9 cellular contexts compared by ENCODE assay signal in genomic region chr17:82603981-82604448, GRCh38. TPM values are rescaled to one million over a fixed set of nuclear protein-coding genes. Genes with fewer than 3 reads are reported as not detected.
DNase-seq lines count a peak whose midpoint lies in the region; ATAC-seq and TF ChIP-seq lines count a peak whose summit lies in the region.
"Had no signal": no experiment of that assay in that cellular context is flagged by ENCODE, and none has a peak within 500 bp of the region (broad histone marks: within the 10 kb centered on the region; RNA-seq: fewer than 3 reads in every experiment).

No MANE protein-coding gene starts in this region.

- no peaks in the 10 kb centered on the region for H3K9me3 Mint-ChIP-seq in activated T-helper 2 cell treated with anti-CD3 and anti-CD28 coated beads, Interferon-gamma antibody, Interleukin-2, Interleukin-4, amounts not matched to agents 10 μg/mL and 5 μg/mL and 100 μg/mL, durations not matched to agents 14 hours and 24 hours and 36 hours

- H3K4me3 Mint-ChIP-seq in activated T-helper 2 cell treated with anti-CD3 and anti-CD28 coated beads, Interferon-gamma antibody, Interleukin-2, Interleukin-4, amounts not matched to agents 10 μg/mL and 5 μg/mL and 100 μg/mL, durations not matched to agents 14 hours and 24 hours and 36 hours (ENCODE audit: low read depth): no peak overlapping the region

- no peaks in the 10 kb centered on the region for H3K4me1 ChIP-seq in sigmoid colon

- no peaks in the 10 kb centered on the region for H3K9me3 ChIP-seq in sigmoid colon

- no peak for TF ChIP-seq POLR2A in sigmoid colon (IDR thresholded peaks at IDR 0.05)

- TF ChIP-seq EP300 in sigmoid colon (IDR thresholded peaks at IDR 0.05): peak in 1 of 4 donors; percentile 30

- no peak for TF ChIP-seq CTCF in sigmoid colon (IDR thresholded peaks at IDR 0.05)

- H3K27me3 Mint-ChIP-seq in activated T-helper 2 cell treated with anti-CD3 and anti-CD28 coated beads, Interferon-gamma antibody, Interleukin-2, Interleukin-4, amounts not matched to agents 10 μg/mL and 5 μg/mL and 100 μg/mL, durations not matched to agents 14 hours and 24 hours and 36 hours (ENCODE audit: low read depth): no peaks in the 10 kb centered on the region

- intact Hi-C loops in activated T-helper 2 cell treated with anti-CD3 and anti-CD28 coated beads, Interferon-gamma antibody, Interleukin-2, Interleukin-4, amounts not matched to agents 10 μg/mL and 5 μg/mL and 100 μg/mL, durations not matched to agents 14 hours and 24 hours and 36 hours (cut with micrococcal nuclease): no loop called here
- intact Hi-C loops in left ventricle myocardium superior (cut with micrococcal nuclease): no loop called here
- intact Hi-C loops in sigmoid colon (cut with DNase I): no loop called here

- peak overlapping the region; percentile 83 for H3K27ac Mint-ChIP-seq in activated T-helper 2 cell treated with anti-CD3 and anti-CD28 coated beads, Interferon-gamma antibody, Interleukin-2, Interleukin-4, amounts not matched to agents 10 μg/mL and 5 μg/mL and 100 μg/mL, durations not matched to agents 14 hours and 24 hours and 36 hours

- peaks cover 15 to 75% (median 34%) of the 10 kb centered on the region in 4 donors for H3K36me3 ChIP-seq in sigmoid colon

- no peak overlapping the region for H3K4me3 ChIP-seq in sigmoid colon

- peak; percentile 97 for DNase-seq in MV-4-11 (lab: John Stamatoyannopoulos, UW)
- DNase-seq in activated T-helper 2 cell treated with anti-CD3 and anti-CD28 coated beads, Interferon-gamma antibody, Interleukin-2, Interleukin-4, amounts not matched to agents 10 μg/mL and 5 μg/mL and 100 μg/mL, durations not matched to agents 14 hours and 24 hours and 36 hours (ENCODE audit: low spot score): peak; percentile 49
- peak; percentile 66 for DNase-seq in left ventricle myocardium superior
- DNase-seq in sigmoid colon: peak; percentile 79
- DNase-seq in stimulated activated CD4-positive, alpha-beta T cell treated with anti-CD3 and anti-CD28 coated beads, Interleukin-12 subunit alpha, Interleukin-12 subunit beta, amount 100 ng/mL, for 4 hours: no peak
- DNase-seq: NCI-H446 had no signal

- peak overlapping the region in 1 of 4 donors; percentile 45 for H3K27ac ChIP-seq in sigmoid colon

- H3K36me3 Mint-ChIP-seq in activated T-helper 2 cell treated with anti-CD3 and anti-CD28 coated beads, Interferon-gamma antibody, Interleukin-2, Interleukin-4, amounts not matched to agents 10 μg/mL and 5 μg/mL and 100 μg/mL, durations not matched to agents 14 hours and 24 hours and 36 hours (ENCODE audit: low read depth): peaks cover 66% of the 10 kb centered on the region

- no peaks in the 10 kb centered on the region for H3K27me3 ChIP-seq in sigmoid colon

- H3K4me1 Mint-ChIP-seq in activated T-helper 2 cell treated with anti-CD3 and anti-CD28 coated beads, Interferon-gamma antibody, Interleukin-2, Interleukin-4, amounts not matched to agents 10 μg/mL and 5 μg/mL and 100 μg/mL, durations not matched to agents 14 hours and 24 hours and 36 hours (ENCODE audit: low read depth): peaks cover 14% of the 10 kb centered on the region

- 49 to 64% methylated on average over 18 of the region's 18 CpGs for WGBS in sigmoid colon, 2 donors

- ATAC-seq in left ventricle myocardium superior: peak; percentile 62
- ATAC-seq in GM21529 (IDR thresholded peaks at IDR 0.05; ENCODE audit: unreplicated experiment): no peak
- no peak for ATAC-seq in GM18868 (IDR thresholded peaks at IDR 0.05; ENCODE audit: unreplicated experiment)
- ATAC-seq in HG03039 (IDR thresholded peaks at IDR 0.05; ENCODE audit: unreplicated experiment): no peak

RNA-seq across cellular contexts. Expression of gene WDR45B, which starts 44.2 kb away (rescaled TPM):
- total RNA-seq in activated T-helper 2 cell treated with anti-CD3 and anti-CD28 coated beads, Interferon-gamma antibody, Interleukin-2, Interleukin-4, amounts not matched to agents 10 μg/mL and 5 μg/mL and 100 μg/mL, durations not matched to agents 14 hours and 24 hours and 36 hours: 63.1 and 66.9 TPM in 2 replicates
- total RNA-seq in left ventricle myocardium superior: 37.3 TPM
- total RNA-seq in sigmoid colon: 10 to 100 TPM; 51.7 to 67.0 (median 66.7) TPM
- polyA plus RNA-seq in sigmoid colon: 10 to 100 TPM; 62.5 to 70.1 (median 67.5) TPM
